Comparison of ENCODE assay signal across 21 cellular contexts in genomic region chrX:26581086-26581485, GRCh38.
DNase-seq lines count a peak whose midpoint lies in the region.
"Had no signal": no experiment of that assay in that cellular context is flagged by ENCODE, and none has a peak within 500 bp of the region (broad histone marks: within the 10 kb centered on the region; RNA-seq: fewer than 3 reads in every experiment).

No MANE protein-coding gene starts in this region.

- no peaks in the 10 kb centered on the region for H3K27me3 ChIP-seq in GM23248 (replicated peaks; ENCODE audit: insufficient read depth)
- H3K27me3 ChIP-seq in HAP-1 (ENCODE audit: low read depth), result no peaks in the 10 kb centered on the region

- no peak overlapping the region for H3K27ac Mint-ChIP-seq in activated T-helper 2 cell treated with anti-CD3 and anti-CD28 coated beads, Interferon-gamma antibody, Interleukin-2, Interleukin-4, amounts not matched to agents 10 μg/mL and 5 μg/mL and 100 μg/mL, durations not matched to agents 14 hours and 24 hours and 36 hours
- H3K27ac Mint-ChIP-seq: CD8-positive, alpha-beta T cell; T-cell had no signal

- no peak overlapping the region for H3K4me2 ChIP-seq in GM23248 (ENCODE audit: unreplicated experiment)

- H3K9me3 Mint-ChIP-seq in activated T-helper 2 cell treated with anti-CD3 and anti-CD28 coated beads, Interferon-gamma antibody, Interleukin-2, Interleukin-4, amounts not matched to agents 10 μg/mL and 5 μg/mL and 100 μg/mL, durations not matched to agents 14 hours and 24 hours and 36 hours, result peaks cover 7% of the 10 kb centered on the region

- H3K4me3 ChIP-seq in GM23248 (no peak overlapping the region), HAP-1 (no peak overlapping the region)

- no peaks in the 10 kb centered on the region for H3K27me3 Mint-ChIP-seq in activated T-helper 2 cell treated with anti-CD3 and anti-CD28 coated beads, Interferon-gamma antibody, Interleukin-2, Interleukin-4, amounts not matched to agents 10 μg/mL and 5 μg/mL and 100 μg/mL, durations not matched to agents 14 hours and 24 hours and 36 hours (ENCODE audit: low read depth)
- H3K27me3 Mint-ChIP-seq: T-cell had no signal

- no peaks in the 10 kb centered on the region for H3K4me1 Mint-ChIP-seq in activated T-helper 2 cell treated with anti-CD3 and anti-CD28 coated beads, Interferon-gamma antibody, Interleukin-2, Interleukin-4, amounts not matched to agents 10 μg/mL and 5 μg/mL and 100 μg/mL, durations not matched to agents 14 hours and 24 hours and 36 hours (ENCODE audit: low read depth)
- H3K4me1 Mint-ChIP-seq: T-cell had no signal

- H3K9me3 ChIP-seq in GM23248 (ENCODE audit: low read depth), result no peaks in the 10 kb centered on the region
- no peaks in the 10 kb centered on the region for H3K9me3 ChIP-seq in HAP-1

- H3K36me3 ChIP-seq in GM23248 (ENCODE audit: low read depth), result no peaks in the 10 kb centered on the region
- H3K36me3 ChIP-seq in HAP-1 (replicated peaks), result no peaks in the 10 kb centered on the region

- peaks cover 10% of the 10 kb centered on the region; the same call in 1 of the 2 replicates for H3K4me1 ChIP-seq in GM23248 (ENCODE audit: insufficient read depth)
- H3K4me1 ChIP-seq in HAP-1, result no peaks in the 10 kb centered on the region

- no peaks in the 10 kb centered on the region for H3F3A ChIP-seq in GM23248 (ENCODE audit: insufficient read depth)

- no peaks in the 10 kb centered on the region for H3K9me2 ChIP-seq in GM23248 (ENCODE audit: insufficient read depth)

- in situ Hi-C loops in GM23248 (cut with MboI) (no loop called here), HAP-1 (cut with MboI; ENCODE audit: low sequenced_read_pairs) (no loop called here)

- no peak overlapping the region for H3K4me3 Mint-ChIP-seq in activated T-helper 2 cell treated with anti-CD3 and anti-CD28 coated beads, Interferon-gamma antibody, Interleukin-2, Interleukin-4, amounts not matched to agents 10 μg/mL and 5 μg/mL and 100 μg/mL, durations not matched to agents 14 hours and 24 hours and 36 hours (ENCODE audit: low read depth)
- H3K4me3 Mint-ChIP-seq: CD8-positive, alpha-beta T cell; T-cell had no signal

- no peaks in the 10 kb centered on the region for H4K20me1 ChIP-seq in GM23248 (ENCODE audit: insufficient read depth)

- no peaks in the 10 kb centered on the region for H3K79me2 ChIP-seq in GM23248 (ENCODE audit: insufficient read depth)

- H3K9ac ChIP-seq in GM23248, result no peak overlapping the region

- no peaks in the 10 kb centered on the region for H3K36me3 Mint-ChIP-seq in activated T-helper 2 cell treated with anti-CD3 and anti-CD28 coated beads, Interferon-gamma antibody, Interleukin-2, Interleukin-4, amounts not matched to agents 10 μg/mL and 5 μg/mL and 100 μg/mL, durations not matched to agents 14 hours and 24 hours and 36 hours (ENCODE audit: low read depth)
- H3K36me3 Mint-ChIP-seq: CD8-positive, alpha-beta T cell; T-cell had no signal

- intact Hi-C loops in activated T-helper 2 cell treated with anti-CD3 and anti-CD28 coated beads, Interferon-gamma antibody, Interleukin-2, Interleukin-4, amounts not matched to agents 10 μg/mL and 5 μg/mL and 100 μg/mL, durations not matched to agents 14 hours and 24 hours and 36 hours (cut with micrococcal nuclease), result no loop called here

- peak overlapping the region; percentile 12; the same call in 1 of the 2 replicates for H3K27ac ChIP-seq in GM23248
- H3K27ac ChIP-seq: HL-60 had no signal

- DNase-seq in GM23248 (no peak), astrocyte of the hippocampus (ENCODE audit: low read depth, low spot score) (peak; percentile 3), glomerular visceral epithelial cell (ENCODE audit: extremely low spot score) (peak; percentile 8), GF-D8 (lab: John Stamatoyannopoulos, UW) (no peak), HAP-1 (ENCODE audit: low spot score in 2 of 2) (no peak)
- no peak for DNase-seq in activated CD4-positive, CD25-positive, alpha-beta regulatory T cell (lab: John Stamatoyannopoulos, UW)
- DNase-seq in activated T-helper 2 cell treated with anti-CD3 and anti-CD28 coated beads, Interferon-gamma antibody, Interleukin-2, Interleukin-4, amounts not matched to agents 10 μg/mL and 5 μg/mL and 100 μg/mL, durations not matched to agents 14 hours and 24 hours and 36 hours (ENCODE audit: low spot score), result no peak
- DNase-seq: AML-193; C1 segment of cervical spinal cord; CD8-positive, alpha-beta T cell; DMS153; KG1; NCI-H1092 treated with DMSO at 0.1 percent for 48 hours; NCI-H146; NCI-H2029; NCI-H345; NCI-H524; NCI-H774; NK-92 treated with Interleukin-12 subunit alpha and Interleukin-12 subunit beta, amount 100 ng/mL, for 24 hours; T-cell had no signal

- no peak overlapping the region for H2AFZ ChIP-seq in GM23248

Comparison
In these comparisons a context has a peak if more than half of its experiments do, and no peak if none do; other contexts are left out.
1. DNase-seq: peak in astrocyte of the hippocampus (single experiment) and glomerular visceral epithelial cell (single experiment); none in GM23248 (single experiment), activated CD4-positive, CD25-positive, alpha-beta regulatory T cell (0 of 4), GF-D8 (single experiment), HAP-1 (0 of 2) and activated T-helper 2 cell treated with anti-CD3 and anti-CD28 coated beads, Interferon-gamma antibody, Interleukin-2, Interleukin-4, amounts not matched to agents 10 μg/mL and 5 μg/mL and 100 μg/mL, durations not matched to agents 14 hours and 24 hours and 36 hours (single experiment).